1 cellular context compared by ENCODE assay signal in the genomic region with DNA sequence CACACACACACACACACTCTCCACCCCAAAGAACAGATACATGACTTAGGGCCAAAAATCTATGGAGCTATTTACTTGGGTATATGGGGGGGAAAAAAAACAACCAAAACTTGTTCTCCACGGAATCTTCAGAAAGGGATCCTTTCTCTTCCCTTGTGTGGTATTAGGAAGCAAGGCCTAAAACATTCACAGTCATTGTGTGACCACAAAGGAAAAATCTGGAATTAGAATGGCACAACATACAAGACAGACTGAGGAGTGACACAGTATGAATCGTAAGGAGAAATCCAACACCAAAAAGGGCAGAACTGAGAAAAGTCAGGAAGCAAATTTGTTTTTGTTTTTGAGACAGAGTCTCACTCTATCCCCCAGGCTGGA.
TF ChIP-seq lines count a peak whose summit lies in the region.

No MANE protein-coding gene starts in this region.

TF ChIP-seq in HepG2, 621 proteins besides CTCF, POLR2A, EP300 and RAD21 (continued from another document):
- TF ChIP-seq, protein P1, sequence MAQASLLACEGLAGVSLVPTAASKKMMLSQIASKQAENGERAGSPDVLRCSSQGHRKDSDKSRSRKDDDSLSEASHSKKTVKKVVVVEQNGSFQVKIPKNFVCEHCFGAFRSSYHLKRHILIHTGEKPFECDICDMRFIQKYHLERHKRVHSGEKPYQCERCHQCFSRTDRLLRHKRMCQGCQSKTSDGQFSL (CRISPR knock-in tag; IDR thresholded peaks at IDR 0.05), result no peak
- TF ChIP-seq GATA4 (IDR thresholded peaks at IDR 0.05; ENCODE audit: borderline replicate concordance, low read depth) (no peak), ZFAT (CRISPR knock-in tag; conservative IDR thresholded peaks at IDR 0.05) (no peak), KAT8 (CRISPR knock-in tag; IDR thresholded peaks at IDR 0.05) (no peak), ZNF468 (CRISPR knock-in tag; IDR thresholded peaks at IDR 0.05) (0 out of 2 replicates have a peak, but pooled peaks have one; percentile 38), ZNF331 (CRISPR knock-in tag; IDR thresholded peaks at IDR 0.05) (no peak), ZNF776 (CRISPR knock-in tag; IDR thresholded peaks at IDR 0.05) (no peak), ZFX (CRISPR knock-in tag; IDR thresholded peaks at IDR 0.05; ENCODE audit: low read depth) (no peak), ZKSCAN5 (CRISPR knock-in tag; IDR thresholded peaks at IDR 0.05) (no peak), ZNF674 (CRISPR knock-in tag; IDR thresholded peaks at IDR 0.05; ENCODE audit: low read depth) (no peak), TOE1 (CRISPR knock-in tag; IDR thresholded peaks at IDR 0.05) (no peak), KDM3A (CRISPR knock-in tag; IDR thresholded peaks at IDR 0.05; ENCODE audit: low read depth) (0 out of 2 replicates have a peak, but pooled peaks have one; percentile 12), ZNF274 (CRISPR knock-in tag; IDR thresholded peaks at IDR 0.05) (no peak)
- TF ChIP-seq, protein P2, sequence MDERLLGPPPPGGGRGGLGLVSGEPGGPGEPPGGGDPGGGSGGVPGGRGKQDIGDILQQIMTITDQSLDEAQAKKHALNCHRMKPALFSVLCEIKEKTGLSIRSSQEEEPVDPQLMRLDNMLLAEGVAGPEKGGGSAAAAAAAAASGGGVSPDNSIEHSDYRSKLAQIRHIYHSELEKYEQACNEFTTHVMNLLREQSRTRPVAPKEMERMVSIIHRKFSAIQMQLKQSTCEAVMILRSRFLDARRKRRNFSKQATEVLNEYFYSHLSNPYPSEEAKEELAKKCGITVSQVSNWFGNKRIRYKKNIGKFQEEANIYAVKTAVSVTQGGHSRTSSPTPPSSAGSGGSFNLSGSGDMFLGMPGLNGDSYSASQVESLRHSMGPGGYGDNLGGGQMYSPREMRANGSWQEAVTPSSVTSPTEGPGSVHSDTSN (CRISPR knock-in tag; IDR thresholded peaks at IDR 0.05), result no peak
- TF ChIP-seq, protein P3, sequence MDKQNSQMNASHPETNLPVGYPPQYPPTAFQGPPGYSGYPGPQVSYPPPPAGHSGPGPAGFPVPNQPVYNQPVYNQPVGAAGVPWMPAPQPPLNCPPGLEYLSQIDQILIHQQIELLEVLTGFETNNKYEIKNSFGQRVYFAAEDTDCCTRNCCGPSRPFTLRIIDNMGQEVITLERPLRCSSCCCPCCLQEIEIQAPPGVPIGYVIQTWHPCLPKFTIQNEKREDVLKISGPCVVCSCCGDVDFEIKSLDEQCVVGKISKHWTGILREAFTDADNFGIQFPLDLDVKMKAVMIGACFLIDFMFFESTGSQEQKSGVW (CRISPR knock-in tag; IDR thresholded peaks at IDR 0.05; ENCODE audit: borderline replicate concordance), result no peak
- TF ChIP-seq, protein P4, sequence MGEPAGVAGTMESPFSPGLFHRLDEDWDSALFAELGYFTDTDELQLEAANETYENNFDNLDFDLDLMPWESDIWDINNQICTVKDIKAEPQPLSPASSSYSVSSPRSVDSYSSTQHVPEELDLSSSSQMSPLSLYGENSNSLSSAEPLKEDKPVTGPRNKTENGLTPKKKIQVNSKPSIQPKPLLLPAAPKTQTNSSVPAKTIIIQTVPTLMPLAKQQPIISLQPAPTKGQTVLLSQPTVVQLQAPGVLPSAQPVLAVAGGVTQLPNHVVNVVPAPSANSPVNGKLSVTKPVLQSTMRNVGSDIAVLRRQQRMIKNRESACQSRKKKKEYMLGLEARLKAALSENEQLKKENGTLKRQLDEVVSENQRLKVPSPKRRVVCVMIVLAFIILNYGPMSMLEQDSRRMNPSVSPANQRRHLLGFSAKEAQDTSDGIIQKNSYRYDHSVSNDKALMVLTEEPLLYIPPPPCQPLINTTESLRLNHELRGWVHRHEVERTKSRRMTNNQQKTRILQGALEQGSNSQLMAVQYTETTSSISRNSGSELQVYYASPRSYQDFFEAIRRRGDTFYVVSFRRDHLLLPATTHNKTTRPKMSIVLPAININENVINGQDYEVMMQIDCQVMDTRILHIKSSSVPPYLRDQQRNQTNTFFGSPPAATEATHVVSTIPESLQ (CRISPR knock-in tag; conservative IDR thresholded peaks at IDR 0.05), result 0 out of 2 replicates have a peak, but pooled peaks have one; percentile 14
- TF ChIP-seq, protein P5, sequence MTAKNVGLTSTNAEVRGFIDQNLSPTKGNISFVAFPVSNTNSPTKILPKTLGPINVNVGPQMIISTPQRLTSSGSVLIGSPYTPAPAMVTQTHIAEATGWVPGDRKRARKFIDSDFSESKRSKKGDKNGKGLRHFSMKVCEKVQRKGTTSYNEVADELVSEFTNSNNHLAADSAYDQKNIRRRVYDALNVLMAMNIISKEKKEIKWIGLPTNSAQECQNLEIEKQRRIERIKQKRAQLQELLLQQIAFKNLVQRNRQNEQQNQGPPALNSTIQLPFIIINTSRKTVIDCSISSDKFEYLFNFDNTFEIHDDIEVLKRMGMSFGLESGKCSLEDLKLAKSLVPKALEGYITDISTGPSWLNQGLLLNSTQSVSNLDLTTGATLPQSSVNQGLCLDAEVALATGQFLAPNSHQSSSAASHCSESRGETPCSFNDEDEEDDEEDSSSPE (CRISPR knock-in tag; IDR thresholded peaks at IDR 0.05), result no peak
TF ChIP-seq in HepG2: peak in this region for 4.
